Comparison of ENCODE assay signal across 8 cellular contexts in the genomic region with DNA sequence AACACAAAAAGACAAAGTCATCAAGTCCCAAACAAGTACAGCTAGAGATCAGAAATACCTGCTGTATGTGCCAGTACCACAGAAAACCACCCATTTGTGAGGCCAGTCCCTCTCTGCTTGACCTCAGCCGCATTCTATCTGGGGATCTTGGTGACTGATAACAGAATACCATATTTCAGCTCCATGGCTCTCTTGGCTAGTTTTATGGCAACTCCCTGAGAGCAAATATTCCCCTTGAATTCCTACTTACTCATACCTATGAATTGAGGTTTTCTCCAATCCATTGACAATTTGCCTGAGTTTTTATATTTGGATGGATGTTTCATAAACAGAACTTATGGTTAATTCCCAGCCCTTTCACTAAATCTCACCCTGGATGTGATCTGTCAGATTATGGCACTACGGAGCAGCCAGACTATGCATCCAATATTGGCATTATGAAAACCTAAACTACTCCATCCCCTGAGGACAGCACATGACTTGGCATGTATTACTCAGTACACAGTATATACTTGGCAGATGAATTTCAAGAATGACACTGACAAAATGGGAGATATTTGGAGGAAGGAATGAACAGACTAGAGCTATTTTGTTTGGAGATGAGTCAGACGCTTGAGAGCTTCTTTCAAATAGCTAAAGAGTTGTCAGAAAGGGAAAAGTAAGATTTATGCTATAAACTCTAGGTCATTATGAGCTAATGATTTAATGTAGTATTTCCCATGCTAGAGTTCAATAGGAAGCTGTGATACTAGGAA.
DNase-seq lines count a peak whose midpoint lies in the region; ATAC-seq and TF ChIP-seq lines count a peak whose summit lies in the region.

No MANE protein-coding gene starts in this region.

- no peak for DNase-seq in CD4-positive, alpha-beta T cell
- no peak for DNase-seq in psoas muscle
- no peak for DNase-seq in testis
- no peak for DNase-seq in globus pallidus (ENCODE audit: low spot score)
- DNase-seq in NCI-H2227 treated with DMSO at 0.1 percent for 48 hours (lab: John Stamatoyannopoulos, UW), result no peak

- intact Hi-C loops in CD4-positive, alpha-beta T cell (cut with DNase I, micrococcal nuclease), result loop anchor here in 1 of 2 experiments (1.0 kb wide), 1 partner anchor 23 kb away; no protein-coding TSS in a partner anchor
- intact Hi-C loops in psoas muscle (cut with DNase I) (no loop called here), testis (cut with DNase I; ENCODE audit: low total_unique reads) (no loop called here)

- H3K36me3 Mint-ChIP-seq in CD4-positive, alpha-beta T cell (ENCODE audit: low read depth), result peaks cover 14% of the 10 kb centered on the region
- H3K36me3 Mint-ChIP-seq in IgD-negative memory B cell, result peaks cover 4% of the 10 kb centered on the region

- peak overlapping the region; percentile 2 for H3K27ac Mint-ChIP-seq in CD4-positive, alpha-beta T cell
- H3K27ac Mint-ChIP-seq in IgD-negative memory B cell, result peak overlapping the region in 2 of 3 donors; percentile 32 to 48

- H3K27me3 Mint-ChIP-seq in CD4-positive, alpha-beta T cell, result no peaks in the 10 kb centered on the region
- H3K27me3 Mint-ChIP-seq in IgD-negative memory B cell, result no peaks in the 10 kb centered on the region

- peaks cover 42% of the 10 kb centered on the region for H3K4me1 Mint-ChIP-seq in CD4-positive, alpha-beta T cell (ENCODE audit: low read depth)
- peaks cover 4 to 19% (median 9%) of the 10 kb centered on the region in 3 donors for H3K4me1 Mint-ChIP-seq in IgD-negative memory B cell

- ATAC-seq in CD4-positive, alpha-beta T cell (ENCODE audit: poor library complexity), result no peak
- ATAC-seq in GM21529 (IDR thresholded peaks at IDR 0.05; ENCODE audit: unreplicated experiment) (peak; percentile 45), psoas muscle (no peak)

- H3K4me3 ChIP-seq in esophagus (ENCODE audit: low read depth in 1 of 2, low read length in 2 of 2), result no peak overlapping the region
- no peak overlapping the region for H3K4me3 ChIP-seq in psoas muscle
- H3K4me3 ChIP-seq in testis, result no peak overlapping the region

- no peaks in the 10 kb centered on the region for H3K9me3 Mint-ChIP-seq in CD4-positive, alpha-beta T cell
- no peaks in the 10 kb centered on the region for H3K9me3 Mint-ChIP-seq in IgD-negative memory B cell

- H3K4me3 Mint-ChIP-seq in CD4-positive, alpha-beta T cell, result no peak overlapping the region
- peak overlapping the region in 1 of 4 donors; percentile 2 for H3K4me3 Mint-ChIP-seq in IgD-negative memory B cell

- no peaks in the 10 kb centered on the region for H3K9me3 ChIP-seq in CD4-positive, alpha-beta T cell (ENCODE audit: control insufficient read depth, low read length)
- H3K9me3 ChIP-seq in esophagus (ENCODE audit: control insufficient read depth in 2 of 2, insufficient read depth in 1 of 2, low read depth in 1 of 2, low read length in 1 of 2), result no peaks in the 10 kb centered on the region
- H3K9me3 ChIP-seq in psoas muscle, result no peaks in the 10 kb centered on the region
- no peaks in the 10 kb centered on the region for H3K9me3 ChIP-seq in testis

- CTCF ChIA-PET in CD4-positive, alpha-beta T cell (lab: Charles Lee), result interaction anchor here (1.2 to 1.5 kb wide), 2 partner anchors 11 to 92 kb away, joined by 3 to 4 read pairs; no protein-coding TSS in a partner anchor

- no peaks in the 10 kb centered on the region for H3K4me1 ChIP-seq in esophagus (ENCODE audit: control insufficient read depth in 2 of 2, insufficient read depth in 2 of 2, low read length in 1 of 2)
- no peaks in the 10 kb centered on the region for H3K4me1 ChIP-seq in psoas muscle
- H3K4me1 ChIP-seq in testis, result no peaks in the 10 kb centered on the region

- H3K36me3 ChIP-seq in esophagus (ENCODE audit: control insufficient read depth in 2 of 2, insufficient read depth in 2 of 2, low read length in 1 of 2), result peaks cover 0 to 3% of the 10 kb centered on the region in 2 donors
- H3K36me3 ChIP-seq in psoas muscle (ENCODE audit: insufficient read depth in 1 of 2, low read depth in 1 of 2), result peaks cover 0 to 9% of the 10 kb centered on the region in 2 donors
- H3K36me3 ChIP-seq in testis (ENCODE audit: low read depth, missing control alignments), result no peaks in the 10 kb centered on the region

- no peak for TF ChIP-seq CTCF in CD4-positive, alpha-beta T cell (IDR thresholded peaks at IDR 0.05)
- TF ChIP-seq CTCF in psoas muscle (IDR thresholded peaks at IDR 0.05) (no peak), testis (IDR thresholded peaks at IDR 0.05) (no peak)

- POLR2A ChIA-PET in CD4-positive, alpha-beta T cell (lab: Charles Lee), result interaction anchor here (0.8 to 1.3 kb wide), 3 partner anchors 9 to 189 kb away, joined by 3 to 5 read pairs (median 3); no protein-coding TSS in a partner anchor

- 57 to 68% methylated on average over 3 of the region's 3 CpGs for WGBS in esophagus, 2 donors
- 90 to 94% (median 90%) methylated on average over 3 of the region's 3 CpGs for WGBS in psoas muscle, 3 donors
- 89 to 94% methylated on average over 3 of the region's 3 CpGs for WGBS in testis, 2 donors

- TF ChIP-seq POLR2A in testis (IDR thresholded peaks at IDR 0.05), result no peak

- no peaks in the 10 kb centered on the region for H3K27me3 ChIP-seq in CD4-positive, alpha-beta T cell (ENCODE audit: control insufficient read depth, insufficient read depth, low read length)
- no peaks in the 10 kb centered on the region for H3K27me3 ChIP-seq in esophagus (ENCODE audit: control insufficient read depth in 1 of 2, insufficient read depth in 2 of 2, low read length in 2 of 2)
- H3K27me3 ChIP-seq in psoas muscle (ENCODE audit: insufficient read depth in 3 of 3, low read length in 2 of 3), result no peaks in the 10 kb centered on the region
- H3K27me3 ChIP-seq in testis, result no peaks in the 10 kb centered on the region

- no peak overlapping the region for H3K27ac ChIP-seq in CD4-positive, alpha-beta T cell (ENCODE audit: low read depth, low read length)
- H3K27ac ChIP-seq in esophagus (ENCODE audit: low read depth in 2 of 2, low read length in 1 of 2) (peak overlapping the region; percentile 21 to 22), psoas muscle (no peak overlapping the region), testis (no peak overlapping the region)

Comparison
In these comparisons a context has a peak if more than half of its experiments do, and no peak if none do; other contexts are left out.
1. H3K27ac ChIP-seq: peak in esophagus (2 of 2); none in CD4-positive, alpha-beta T cell (single experiment), psoas muscle (single experiment) and testis (0 of 2).